In genomic region chr6:33568826-33569570, GRCh38 we compare ENCODE assay signal across 23 cellular contexts. TPM values are rescaled to one million over a fixed set of nuclear protein-coding genes. Genes with fewer than 3 reads are reported as not detected.
DNase-seq lines count a peak whose midpoint lies in the region; ATAC-seq and TF ChIP-seq lines count a peak whose summit lies in the region.
"Had no signal": no experiment of that assay in that cellular context is flagged by ENCODE, and none has a peak within 500 bp of the region (broad histone marks: within the 10 kb centered on the region; RNA-seq: fewer than 3 reads in every experiment).

No MANE protein-coding gene starts in this region.

- intact Hi-C loops in activated CD4-positive, alpha-beta T cell treated with anti-CD3 and anti-CD28 coated beads for 36 hours (cut with DNase I, micrococcal nuclease), result no loop called here
- intact Hi-C loops in CD8-positive, alpha-beta T cell (cut with DNase I, micrococcal nuclease), result no loop called here

- CTCF ChIA-PET in activated CD4-positive, alpha-beta T cell treated with anti-CD3 and anti-CD28 coated beads for 36 hours (lab: Charles Lee), result interaction anchor here (0.6 to 1.5 kb wide), 6 partner anchors 10 to 179 kb away, joined by 3 to 4 read pairs (median 3); partner anchors contain the start of gene BAK1
- CTCF ChIA-PET in CD8-positive, alpha-beta T cell (lab: Charles Lee), result interaction anchor here (0.8 to 2.0 kb wide), 6 partner anchors 10 to 297 kb away, joined by 3 to 5 read pairs (median 4); partner anchors contain the start of genes RPS18 and VPS52

- DNase-seq in activated CD4-positive, alpha-beta T cell treated with anti-CD3 and anti-CD28 coated beads for 36 hours, result no peak
- DNase-seq in activated CD4-positive, alpha-beta T cell treated with anti-CD3 and anti-CD28 coated beads for 1 hour, result no peak
- DNase-seq in CD8-positive, alpha-beta T cell, result no peak
- DNase-seq in naive thymus-derived CD8-positive, alpha-beta T cell, result no peak
- DNase-seq in stimulated activated CD4-positive, alpha-beta T cell treated with anti-CD3 and anti-CD28 coated beads, Interleukin-4, amount 100 ng/mL, for 4 hours, result no peak
- no peak for DNase-seq in NCI-H2227 (lab: John Stamatoyannopoulos, UW; ENCODE audit: unreplicated experiment)
- DNase-seq: central memory CD4-positive, alpha-beta T cell; DMS153; IMR-90; kidney glomerular epithelial cell; NCI-H1694 treated with DMSO at 0.1 percent for 48 hours; PC-3; stimulated activated CD4-positive, alpha-beta T cell treated with anti-CD3 and anti-CD28 coated beads, Interleukin-4, amount 100 ng/mL, for 24 hours; substantia nigra; T1000 had no signal

- peak overlapping the region; percentile 100 for H3K27ac Mint-ChIP-seq in activated CD4-positive, alpha-beta T cell treated with anti-CD3 and anti-CD28 coated beads for 36 hours
- peak overlapping the region; percentile 86 for H3K27ac Mint-ChIP-seq in CD8-positive, alpha-beta T cell
- H3K27ac Mint-ChIP-seq in activated naive CD8-positive, alpha-beta T cell, result peak overlapping the region; percentile 50
- peak overlapping the region; percentile 70 to 100 (median 100) for H3K27ac Mint-ChIP-seq in naive thymus-derived CD8-positive, alpha-beta T cell

- no peaks in the 10 kb centered on the region for H3K9me3 Mint-ChIP-seq in activated CD4-positive, alpha-beta T cell treated with anti-CD3 and anti-CD28 coated beads for 36 hours (ENCODE audit: low read depth)
- H3K9me3 Mint-ChIP-seq in CD8-positive, alpha-beta T cell, result no peaks in the 10 kb centered on the region
- no peaks in the 10 kb centered on the region for H3K9me3 Mint-ChIP-seq in activated naive CD8-positive, alpha-beta T cell (ENCODE audit: low read depth)
- no peaks in the 10 kb centered on the region for H3K9me3 Mint-ChIP-seq in naive thymus-derived CD8-positive, alpha-beta T cell

- no peak for TF ChIP-seq CTCF in CD8-positive, alpha-beta T cell (IDR thresholded peaks at IDR 0.05)
- TF ChIP-seq CTCF in gastroesophageal sphincter (IDR thresholded peaks at IDR 0.05), result no peak

- no peaks in the 10 kb centered on the region for H3K9me3 ChIP-seq in CD8-positive, alpha-beta T cell (ENCODE audit: low read length)
- no peaks in the 10 kb centered on the region for H3K9me3 ChIP-seq in gastroesophageal sphincter
- H3K9me3 ChIP-seq: BLaER1 treated with 17β-estradiol and CSF1 and Interleukin-3, amounts not matched to agents 10 nM and 100 nM; SJSA1 had no signal

- H3K27me3 Mint-ChIP-seq in activated CD4-positive, alpha-beta T cell treated with anti-CD3 and anti-CD28 coated beads for 36 hours, result no peaks in the 10 kb centered on the region
- no peaks in the 10 kb centered on the region for H3K27me3 Mint-ChIP-seq in CD8-positive, alpha-beta T cell (ENCODE audit: low read depth)
- no peaks in the 10 kb centered on the region for H3K27me3 Mint-ChIP-seq in activated naive CD8-positive, alpha-beta T cell
- no peaks in the 10 kb centered on the region for H3K27me3 Mint-ChIP-seq in naive thymus-derived CD8-positive, alpha-beta T cell

- no peak for TF ChIP-seq POLR2A in gastroesophageal sphincter (IDR thresholded peaks at IDR 0.05)

- no peak for ATAC-seq in activated CD4-positive, alpha-beta T cell treated with anti-CD3 and anti-CD28 coated beads for 36 hours
- no peak for ATAC-seq in CD8-positive, alpha-beta T cell
- ATAC-seq in naive thymus-derived CD8-positive, alpha-beta T cell, result no peak
- no peak for ATAC-seq in gastroesophageal sphincter
- ATAC-seq: activated CD4-positive, CD25-positive, alpha-beta regulatory T cell treated with anti-CD3 and anti-CD28 coated beads, Interleukin-2, amount 50 U/mL, for 24 hours; GM12878; HCT116; PC-3 had no signal

- no peak overlapping the region for H3K4me3 ChIP-seq in CD8-positive, alpha-beta T cell (ENCODE audit: low read depth, low read length)
- H3K4me3 ChIP-seq in gastroesophageal sphincter, result no peak overlapping the region
- H3K4me3 ChIP-seq: BLaER1 treated with 17β-estradiol and CSF1 and Interleukin-3, amounts not matched to agents 10 nM and 100 nM; GM12878; SJSA1; smooth muscle cell had no signal

- no peak for TF ChIP-seq EP300 in gastroesophageal sphincter (IDR thresholded peaks at IDR 0.05)

- H3K27ac ChIP-seq in CD8-positive, alpha-beta T cell (ENCODE audit: low read depth, low read length), result no peak overlapping the region
- no peak overlapping the region for H3K27ac ChIP-seq in gastroesophageal sphincter
- H3K27ac ChIP-seq: SJSA1 had no signal

- H3K4me3 Mint-ChIP-seq in activated CD4-positive, alpha-beta T cell treated with anti-CD3 and anti-CD28 coated beads for 36 hours, result no peak overlapping the region
- H3K4me3 Mint-ChIP-seq in CD8-positive, alpha-beta T cell, result peak overlapping the region; percentile 23
- peak overlapping the region; percentile 42 for H3K4me3 Mint-ChIP-seq in activated naive CD8-positive, alpha-beta T cell
- peak overlapping the region in 6 of 10 donors; percentile 2 to 74 (median 38) for H3K4me3 Mint-ChIP-seq in naive thymus-derived CD8-positive, alpha-beta T cell

- peaks cover 2% of the 10 kb centered on the region for H3K36me3 ChIP-seq in CD8-positive, alpha-beta T cell (ENCODE audit: insufficient read depth, low read length)
- peaks cover 0 to 19% of the 10 kb centered on the region in 2 donors for H3K36me3 ChIP-seq in gastroesophageal sphincter

- H3K4me1 ChIP-seq in CD8-positive, alpha-beta T cell (ENCODE audit: insufficient read depth, low read length), result peaks cover 20% of the 10 kb centered on the region
- H3K4me1 ChIP-seq in gastroesophageal sphincter, result peaks cover 0 to 14% (median 4%) of the 10 kb centered on the region in 3 donors

- POLR2A ChIA-PET in activated CD4-positive, alpha-beta T cell treated with anti-CD3 and anti-CD28 coated beads for 36 hours (lab: Charles Lee), result interaction anchor here (0.5 to 1.1 kb wide), 2 partner anchors 11 to 70 kb away, joined by 3 read pairs; partner anchors contain the start of gene BAK1
- POLR2A ChIA-PET in CD8-positive, alpha-beta T cell (lab: Charles Lee), result interaction anchor here (2.5 to 3.3 kb wide), 2 partner anchors 11 to 115 kb away, joined by 16 to 25 read pairs; partner anchors contain the start of genes BAK1 and ZBTB9
- POLR2A ChIA-PET in naive thymus-derived CD8-positive, alpha-beta T cell (lab: Charles Lee), result interaction anchor here (0.7 to 2.3 kb wide), 5 partner anchors 115 to 377 kb away, joined by 3 to 17 read pairs (median 3); partner anchors contain the start of genes ZBTB22 and ZBTB9

- peaks cover 32% of the 10 kb centered on the region for H3K36me3 Mint-ChIP-seq in activated CD4-positive, alpha-beta T cell treated with anti-CD3 and anti-CD28 coated beads for 36 hours (ENCODE audit: low read depth)
- peaks cover 16% of the 10 kb centered on the region for H3K36me3 Mint-ChIP-seq in CD8-positive, alpha-beta T cell
- H3K36me3 Mint-ChIP-seq in activated naive CD8-positive, alpha-beta T cell, result no peaks in the 10 kb centered on the region
- H3K36me3 Mint-ChIP-seq in naive thymus-derived CD8-positive, alpha-beta T cell, result peaks cover 0 to 12% (median 3%) of the 10 kb centered on the region in 3 donors

- H3K4me1 Mint-ChIP-seq in activated CD4-positive, alpha-beta T cell treated with anti-CD3 and anti-CD28 coated beads for 36 hours, result peaks cover 42% of the 10 kb centered on the region
- peaks cover 29% of the 10 kb centered on the region for H3K4me1 Mint-ChIP-seq in CD8-positive, alpha-beta T cell (ENCODE audit: low read depth)
- peaks cover 31% of the 10 kb centered on the region for H3K4me1 Mint-ChIP-seq in activated naive CD8-positive, alpha-beta T cell (ENCODE audit: low read depth)
- peaks cover 16 to 32% (median 29%) of the 10 kb centered on the region in 4 donors for H3K4me1 Mint-ChIP-seq in naive thymus-derived CD8-positive, alpha-beta T cell

- WGBS in gastroesophageal sphincter (ENCODE audit: low coverage in 1 of 2), 2 donors, result 96 to 97% methylated on average over 4 to 5 of the region's 6 CpGs

- H3K27me3 ChIP-seq in CD8-positive, alpha-beta T cell (ENCODE audit: insufficient read depth, low read length), result no peaks in the 10 kb centered on the region
- no peaks in the 10 kb centered on the region for H3K27me3 ChIP-seq in gastroesophageal sphincter
- H3K27me3 ChIP-seq: BLaER1 treated with 17β-estradiol and CSF1 and Interleukin-3, amounts not matched to agents 10 nM and 100 nM; SJSA1 had no signal

RNA-seq across cellular contexts. Expression of gene BAK1, which starts 11.1 kb away (rescaled TPM):
- total RNA-seq in activated CD4-positive, alpha-beta T cell treated with anti-CD3 and anti-CD28 coated beads for 36 hours, result 10 to 100 TPM; 37.0 to 43.3 TPM
- total RNA-seq in CD8-positive, alpha-beta T cell, result 10 to 100 TPM; 44.8 to 46.5 TPM
- total RNA-seq in naive thymus-derived CD8-positive, alpha-beta T cell, result 10 to 100 TPM; 16.3 to 16.5 TPM
- 10 to 100 TPM; 11.8 to 20.9 (median 13.2) TPM for polyA plus RNA-seq in naive thymus-derived CD8-positive, alpha-beta T cell
- total RNA-seq in gastroesophageal sphincter, result 10 to 100 TPM in 2 of 4 donors, 1 to 10 TPM in 2; 7.3 to 14.3 (median 11.0) TPM

RNA-seq across cellular contexts. Expression of gene ITPR3, which starts 52.1 kb away (rescaled TPM):
- 10 to 100 TPM; 42.6 to 42.9 TPM for total RNA-seq in activated CD4-positive, alpha-beta T cell treated with anti-CD3 and anti-CD28 coated beads for 36 hours
- 10 to 100 TPM; 39.5 to 40.1 TPM for total RNA-seq in CD8-positive, alpha-beta T cell
- 10 to 100 TPM; 44.3 to 46.2 TPM for total RNA-seq in naive thymus-derived CD8-positive, alpha-beta T cell
- 1 to 10 TPM in 2 of 3 donors, under 1 TPM in 1; 0.98 to 4.9 (median 2.4) TPM for polyA plus RNA-seq in naive thymus-derived CD8-positive, alpha-beta T cell
- 10 to 100 TPM; 11.8 to 25.0 (median 19.6) TPM for total RNA-seq in gastroesophageal sphincter

Comparison
In these comparisons a context has a peak if more than half of its experiments do, and no peak if none do; other contexts are left out.
1. H3K27ac Mint-ChIP-seq: peak in every context shown above with its lines; median percentile 100 in activated CD4-positive, alpha-beta T cell treated with anti-CD3 and anti-CD28 coated beads for 36 hours; 100 in naive thymus-derived CD8-positive, alpha-beta T cell; 86 in CD8-positive, alpha-beta T cell; 50 in activated naive CD8-positive, alpha-beta T cell.